Comparison of ENCODE assay signal across 36 cellular contexts in genomic region chr16:16169615-16170014, GRCh38. TPM values are rescaled to one million over a fixed set of nuclear protein-coding genes. Genes with fewer than 3 reads are reported as not detected.
"Had no signal": no experiment of that assay in that cellular context is flagged by ENCODE, and none has a peak within 500 bp of the region (broad histone marks: within the 10 kb centered on the region; RNA-seq: fewer than 3 reads in every experiment).

No MANE protein-coding gene starts in this region.

- H3K4me3 ChIP-seq: adrenal gland, body of pancreas, breast epithelium had no signal

- ATAC-seq: activated CD8-positive, alpha-beta T cell treated with anti-CD3 and anti-CD28 coated beads for 36 hours; activated naive CD4-positive, alpha-beta T cell treated with anti-CD3 and anti-CD28 coated beads, Interleukin-2, amount 50 U/mL, for 72 hours; activated T-cell treated with anti-CD3 and anti-CD28 coated beads, Interleukin-2, amount 50 U/mL, for 4 hours; activated T-cell treated with anti-CD3 and anti-CD28 coated beads, Interleukin-2, amount 50 U/mL, for 72 hours; activated T-helper 17 cell treated with anti-CD3 and anti-CD28 coated beads, Interleukin-2, amount 50 U/mL, for 72 hours; body of pancreas had no signal

- H3K27ac ChIP-seq: adrenal gland, body of pancreas, brain microvascular endothelial cell, breast epithelium, VCaP had no signal

- H3K36me3 ChIP-seq: adrenal gland, brain microvascular endothelial cell, breast epithelium had no signal

- H3K27me3 ChIP-seq: adrenal gland, body of pancreas, brain microvascular endothelial cell, breast epithelium had no signal

- H3K4me1 ChIP-seq: adrenal gland, body of pancreas, breast epithelium had no signal

- DNase-seq: activated B cell treated with CpG ODN at 0.5 μM for 24 hours; activated CD4-positive, alpha-beta memory T cell treated with anti-CD3 and anti-CD28 coated beads for 36 hours; activated CD4-positive, alpha-beta T cell treated with anti-CD3 and anti-CD28 coated beads for 4 hours; activated CD4-positive, alpha-beta T cell treated with anti-CD3 and anti-CD28 coated beads, Interleukin-2, amount 10 ng/mL, durations not matched to agents 24 days and 14 days; activated CD4-positive, alpha-beta T cell treated with anti-CD3 and anti-CD28 coated beads, Interleukin-2, amount 50 U/mL, for 1 hour; activated CD4-positive, alpha-beta T cell treated with anti-CD3 and anti-CD28 coated beads, Interleukin-2, amount 50 U/mL, for 4 hours; activated CD4-positive, CD25-positive, alpha-beta regulatory T cell treated with anti-CD3 and anti-CD28 coated beads, Interleukin-2, amount 50 U/mL, for 72 hours; activated CD8-positive, alpha-beta memory T cell treated with anti-CD3 and anti-CD28 coated beads, Interleukin-2, amount 50 U/mL, for 4 hours; activated CD8-positive, alpha-beta T cell treated with anti-CD3 and anti-CD28 coated beads for 36 hours; activated effector memory CD4-positive, alpha-beta T cell treated with anti-CD3 and anti-CD28 coated beads, Interleukin-2, amount 50 U/mL, for 16 hours; activated gamma-delta T cell treated with Interleukin-2 at 50 U/mL for 16 hours; activated naive CD4-positive, alpha-beta T cell; activated naive CD4-positive, alpha-beta T cell treated with anti-CD3 and anti-CD28 coated beads for 36 hours; activated naive CD4-positive, alpha-beta T cell treated with anti-CD3 and anti-CD28 coated beads, Interleukin-2, amount 50 U/mL, for 16 hours; activated naive CD8-positive, alpha-beta T cell treated with anti-CD3 and anti-CD28 coated beads for 36 hours; activated T-cell treated with anti-CD3 and anti-CD28 coated beads for 4 hours; activated T-cell treated with anti-CD3 and anti-CD28 coated beads, Interleukin-2, amount 50 U/mL, for 1 hour; activated T-cell treated with anti-CD3 and anti-CD28 coated beads, Interleukin-2, amount 50 U/mL, for 4 hours; activated T-cell treated with anti-CD3 and anti-CD28 coated beads, Interleukin-2, amount 50 U/mL, for 72 hours; adrenal gland; amniotic stem cell; aorta; body of pancreas; brain microvascular endothelial cell; central memory CD4-positive, alpha-beta T cell; T-helper 1 cell; T-helper 2 cell; T-helper 9 cell had no signal

- H3K9me3 ChIP-seq: adrenal gland, body of pancreas, breast epithelium had no signal

- FAIRE-seq: astrocyte, TTC549 had no signal

RNA-seq across cellular contexts. Expression of gene ABCC6, which starts 53.7 kb away (rescaled TPM):
- total RNA-seq: activated B cell treated with CpG ODN at 0.5 μM for 24 hours; activated CD4-positive, alpha-beta memory T cell treated with anti-CD3 and anti-CD28 coated beads for 36 hours; activated CD4-positive, alpha-beta T cell treated with anti-CD3 and anti-CD28 coated beads, Interleukin-2, amount 10 ng/mL, durations not matched to agents 24 days and 14 days; activated CD8-positive, alpha-beta memory T cell treated with anti-CD3 and anti-CD28 coated beads for 36 hours; activated CD8-positive, alpha-beta T cell treated with anti-CD3 and anti-CD28 coated beads for 36 hours; activated naive CD4-positive, alpha-beta T cell treated with anti-CD3 and anti-CD28 coated beads for 36 hours; activated naive CD4-positive, alpha-beta T cell treated with anti-CD3 and anti-CD28 coated beads, Interleukin-2, amount 50 U/mL, for 72 hours; activated naive CD8-positive, alpha-beta T cell treated with anti-CD3 and anti-CD28 coated beads for 36 hours; activated T-cell treated with anti-CD3 and anti-CD28 coated beads, Interleukin-2, amount 50 U/mL, for 4 hours; activated T-cell treated with anti-CD3 and anti-CD28 coated beads, Interleukin-2, amount 50 U/mL, for 72 hours; activated T-helper 1 cell treated with anti-CD3 and anti-CD28 coated beads, Interleukin-12 subunit alpha, Interleukin-12 subunit beta, Interleukin-2, Interleukin-4 antibody, amounts not matched to agents 30 ng/mL and 10 ng/mL and 1 ng/mL, durations not matched to agents 14 hours and 24 hours and 36 hours had no signal
